In genomic region chr17:77451894-77452852, GRCh38 we compare ENCODE assay signal across 8 cellular contexts.
DNase-seq lines count a peak whose midpoint lies in the region; ATAC-seq and TF ChIP-seq lines count a peak whose summit lies in the region.

No MANE protein-coding gene starts in this region.

- TF ChIP-seq CTCF in testis (IDR thresholded peaks at IDR 0.05), result no peak

- peak overlapping the region; percentile 99 for H3K4me3 Mint-ChIP-seq in memory B cell

- peak overlapping the region; percentile 91 for H3K4me3 ChIP-seq in effector memory CD4-positive, alpha-beta T cell (ENCODE audit: insufficient read depth, low read depth, low read length, poor library complexity, severe bottlenecking)
- H3K4me3 ChIP-seq in testis, result peak overlapping the region; percentile 57 to 64

- no peak for TF ChIP-seq POLR2A in testis (IDR thresholded peaks at IDR 0.05)

- intact Hi-C loops in testis (cut with DNase I; ENCODE audit: low total_unique reads), result no loop called here

- H3K27ac Mint-ChIP-seq in memory B cell, result peak overlapping the region; percentile 98

- peak; percentile 83 for DNase-seq in Ammon's horn (ENCODE audit: low spot score)
- peak; percentile 29 for DNase-seq in GOT3 (lab: John Stamatoyannopoulos, UW)
- DNase-seq in SK-N-DZ (ENCODE audit: low spot score), result peak; percentile 81
- no peak for DNase-seq in effector memory CD4-positive, alpha-beta T cell
- no peak for DNase-seq in memory B cell (ENCODE audit: low spot score in 2 of 2)
- DNase-seq in testis, result peak; percentile 80
- no peak for DNase-seq in NCI-H187 (lab: John Stamatoyannopoulos, UW)

- H3K27me3 ChIP-seq in effector memory CD4-positive, alpha-beta T cell (replicated peaks; ENCODE audit: control insufficient read depth, insufficient read depth, low read length, poor library complexity, severe bottlenecking), result no peaks in the 10 kb centered on the region
- no peaks in the 10 kb centered on the region for H3K27me3 ChIP-seq in testis

- H3K36me3 ChIP-seq in effector memory CD4-positive, alpha-beta T cell (ENCODE audit: control insufficient read depth, insufficient read depth, low read length), result peaks cover 5% of the 10 kb centered on the region
- no peaks in the 10 kb centered on the region for H3K36me3 ChIP-seq in testis (ENCODE audit: low read depth, missing control alignments)

- H3K27me3 Mint-ChIP-seq in memory B cell, result no peaks in the 10 kb centered on the region

- peaks cover 47% of the 10 kb centered on the region for H3K4me1 Mint-ChIP-seq in memory B cell

- ATAC-seq in memory B cell (ENCODE audit: low read depth) (peak; percentile 21), GM18520 (IDR thresholded peaks at IDR 0.05; ENCODE audit: unreplicated experiment) (no peak)

- H3K4me1 ChIP-seq in effector memory CD4-positive, alpha-beta T cell (ENCODE audit: control insufficient read depth, insufficient read depth, low read length, poor library complexity, severe bottlenecking), result peaks cover 57% of the 10 kb centered on the region
- peaks cover 62% of the 10 kb centered on the region for H3K4me1 ChIP-seq in testis

- H3K9me3 ChIP-seq in effector memory CD4-positive, alpha-beta T cell (ENCODE audit: control insufficient read depth, low read length), result no peaks in the 10 kb centered on the region
- no peaks in the 10 kb centered on the region for H3K9me3 ChIP-seq in testis

- peak overlapping the region; percentile 85 for H3K27ac ChIP-seq in effector memory CD4-positive, alpha-beta T cell (ENCODE audit: insufficient read depth, low read length, poor library complexity, severe bottlenecking)
- peak overlapping the region; percentile 51 to 78 for H3K27ac ChIP-seq in testis

- H3K36me3 Mint-ChIP-seq in memory B cell, result peaks cover 12% of the 10 kb centered on the region

- H3K9me3 Mint-ChIP-seq in memory B cell, result no peaks in the 10 kb centered on the region

- 6 to 8% methylated on average over 25 to 30 of the region's 30 CpGs for WGBS in testis, 2 donors

Comparison
In these comparisons a context has a peak if more than half of its experiments do, and no peak if none do; other contexts are left out.
1. DNase-seq: peak in Ammon's horn (single experiment), GOT3 (single experiment), SK-N-DZ (single experiment) and testis (single experiment); none in effector memory CD4-positive, alpha-beta T cell (0 of 3), memory B cell (0 of 2) and NCI-H187 (0 of 2).